ENCODE assay signal across 8 cellular contexts in the genomic region with DNA sequence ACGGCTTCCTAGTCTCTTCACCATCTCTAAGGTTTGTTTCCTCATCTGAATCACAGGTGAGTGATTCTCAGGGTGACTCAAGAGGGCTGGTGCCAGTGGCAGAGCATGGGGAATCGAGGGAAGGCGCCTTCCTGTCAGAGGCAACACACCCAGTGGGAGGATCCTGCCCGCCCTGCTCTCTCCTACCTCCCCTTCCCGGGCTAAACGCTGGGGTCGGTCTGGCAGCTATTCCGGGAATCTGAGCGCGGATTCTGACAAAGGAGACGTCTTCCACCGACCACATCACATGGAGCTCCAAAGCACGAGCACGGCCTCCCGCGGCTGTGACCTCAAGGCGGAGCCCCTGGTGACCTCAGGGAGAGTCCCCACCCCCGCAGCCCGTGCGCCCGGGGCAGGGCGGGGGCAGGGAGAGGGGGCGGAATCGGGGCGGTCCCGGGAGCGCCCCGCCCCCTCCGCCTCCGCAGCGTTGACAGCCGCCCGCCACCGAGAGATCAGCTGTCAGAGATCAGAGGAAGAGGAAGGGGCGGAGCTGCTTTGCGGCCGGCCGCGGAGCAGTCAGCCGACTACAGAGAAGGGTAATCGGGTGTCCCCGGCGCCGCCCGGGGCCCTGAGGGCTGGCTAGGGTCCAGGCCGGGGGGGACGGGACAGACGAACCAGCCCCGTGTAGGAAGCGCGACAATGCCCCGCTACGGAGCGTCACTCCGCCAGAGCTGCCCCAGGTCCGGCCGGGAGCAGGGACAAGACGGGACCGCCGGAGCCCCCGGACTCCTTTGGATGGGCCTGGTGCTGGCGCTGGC. TPM values are rescaled to one million over a fixed set of nuclear protein-coding genes. Genes with fewer than 3 reads are reported as not detected.
DNase-seq lines count a peak whose midpoint lies in the region; ATAC-seq and TF ChIP-seq lines count a peak whose summit lies in the region.

A gene (plus strand): TSS at position 554 of the 797 bp plus-strand sequence. CDS start 125 bp downstream, at position 679.

- H3K9me3 Mint-ChIP-seq in GM23338 (no peaks in the 10 kb centered on the region), natural killer cell (no peaks in the 10 kb centered on the region)

- H3K36me3 ChIP-seq in GM23338 (ENCODE audit: insufficient read depth): no peaks in the 10 kb centered on the region

- H4K20me1 ChIP-seq in GM23338 (replicated peaks; ENCODE audit: insufficient read depth): no peaks in the 10 kb centered on the region

- H2AFZ ChIP-seq in GM23338: peak within 1 kb of the TSS; percentile 94

- H3K27me3 Mint-ChIP-seq in GM23338 (ENCODE audit: insufficient read depth, low read depth, poor library complexity) (peaks cover 20% of the 10 kb centered on the region), natural killer cell (ENCODE audit: low read depth in 2 of 2) (no peaks in the 10 kb centered on the region)

- H3K4me3 Mint-ChIP-seq in GM23338: peak within 1 kb of the TSS; percentile 91
- peak within 1 kb of the TSS; percentile 95 for H3K4me3 Mint-ChIP-seq in natural killer cell

- peaks cover 20% of the 10 kb centered on the region for H3K4me1 Mint-ChIP-seq in GM23338
- peaks cover 42% of the 10 kb centered on the region in 2 donors for H3K4me1 Mint-ChIP-seq in natural killer cell

- peak within 1 kb of the TSS; percentile 57; the same call in 1 of the 2 replicates for H3K27ac Mint-ChIP-seq in GM23338
- peak within 1 kb of the TSS; percentile 96 to 98 for H3K27ac Mint-ChIP-seq in natural killer cell

- H3K27me3 ChIP-seq in GM23338 (ENCODE audit: insufficient read depth): peaks cover 6% of the 10 kb centered on the region; the same call in 1 of the 2 replicates

- peak within 1 kb of the TSS; percentile 84 for H3K4me2 ChIP-seq in GM23338

- H3K27ac ChIP-seq in GM23338 (ENCODE audit: low read depth) (no peak within 1 kb of the TSS), RWPE1 (peak within 1 kb of the TSS; percentile 91)

- intact Hi-C loops in natural killer cell (cut with micrococcal nuclease): loop anchor here (1.0 to 10.0 kb wide), 5 partner anchors 12 to 225 kb away; a partner anchor contains a TSS

- CTCF ChIA-PET in RWPE1 (lab: Yijun Ruan, JAX): interaction anchor here (0.6 to 1.4 kb wide), 5 partner anchors 11 to 347 kb away, joined by 3 to 8 read pairs (median 4); no protein-coding TSS in a partner anchor

- H3K79me2 ChIP-seq in GM23338 (replicated peaks; ENCODE audit: insufficient read depth): no peaks in the 10 kb centered on the region

- H3K4me1 ChIP-seq in GM23338 (ENCODE audit: insufficient read depth): peaks cover 36% of the 10 kb centered on the region

- ATAC-seq in GM23338: peak; percentile 84
- ATAC-seq in natural killer cell: peak; percentile 90 to 98 (median 93)

- H3F3A ChIP-seq in GM23338 (replicated peaks; ENCODE audit: low read depth): no peaks in the 10 kb centered on the region

- POLR2A ChIA-PET in RWPE1 (lab: Yijun Ruan, JAX; ENCODE audit: low non-redundant PET): interaction anchor here (0.8 kb wide), 1 partner anchor 9 kb away, joined by 3 read pairs; no protein-coding TSS in a partner anchor

- H3K36me3 Mint-ChIP-seq in GM23338 (ENCODE audit: low read depth) (no peaks in the 10 kb centered on the region), natural killer cell (no peaks in the 10 kb centered on the region)

- peak within 1 kb of the TSS; percentile 85 for H3K4me3 ChIP-seq in GM23338

- DNase-seq in EH (ENCODE audit: low read depth) (peak; percentile 90), GM23338 (ENCODE audit: low spot score) (peak; percentile 90), Kasumi-1 (lab: John Stamatoyannopoulos, UW) (peak; percentile 92 to 93), RWPE1 (ENCODE audit: low spot score) (peak; percentile 91), fibroblast of peridontal ligament (ENCODE audit: extremely low read depth) (peak; percentile 78), natural killer cell (peak; percentile 86)
- peak; percentile 93 for DNase-seq in activated T-helper 9 cell treated with anti-CD3 and anti-CD28 coated beads, Interleukin-2, amount 50 U/mL, for 16 hours (ENCODE audit: low read depth)
- DNase-seq in stimulated activated naive CD4-positive, alpha-beta T cell (lab: John Stamatoyannopoulos, UW): peak; percentile 91 to 93 (median 92)

- no peaks in the 10 kb centered on the region; the same call in 1 of the 2 replicates for H3K9me2 ChIP-seq in GM23338 (ENCODE audit: insufficient read depth)

- TF ChIP-seq CTCF in GM23338 (conservative IDR thresholded peaks at IDR 0.05; ENCODE audit: low read depth in 2 of 2): no peak
- TF ChIP-seq CTCF in RWPE1 (conservative IDR thresholded peaks at IDR 0.05; ENCODE audit: low read depth): no peak
- no peak for TF ChIP-seq CTCF in natural killer cell (IDR thresholded peaks at IDR 0.05)

TF ChIP-seq in GM23338, 12 proteins besides CTCF, POLR2A, EP300 and RAD21 (continues in another document):
- TF ChIP-seq JUNB (IDR thresholded peaks at IDR 0.05; ENCODE audit: unreplicated experiment) (no peak), POLR2AphosphoS5 (IDR thresholded peaks at IDR 0.05; ENCODE audit: low read depth) (no peak), ZNF114 (CRISPR knock-in tag; IDR thresholded peaks at IDR 0.05) (no peak), CREB1 (CRISPR knock-in tag; IDR thresholded peaks at IDR 0.05; ENCODE audit: low read depth) (no peak; the same call in none of the 2 replicates), ZNF331 (CRISPR knock-in tag; IDR thresholded peaks at IDR 0.05; ENCODE audit: low read depth) (no peak), STAT1 (IDR thresholded peaks at IDR 0.05; ENCODE audit: unreplicated experiment) (no peak), EZH2phosphoT487 (IDR thresholded peaks at IDR 0.05; ENCODE audit: unreplicated experiment) (no peak), NANOG (IDR thresholded peaks at IDR 0.05; ENCODE audit: borderline replicate concordance) (no peak), EZH2 (IDR thresholded peaks at IDR 0.05; ENCODE audit: low read depth, unreplicated experiment) (no peak)
- TF ChIP-seq, protein P1, sequence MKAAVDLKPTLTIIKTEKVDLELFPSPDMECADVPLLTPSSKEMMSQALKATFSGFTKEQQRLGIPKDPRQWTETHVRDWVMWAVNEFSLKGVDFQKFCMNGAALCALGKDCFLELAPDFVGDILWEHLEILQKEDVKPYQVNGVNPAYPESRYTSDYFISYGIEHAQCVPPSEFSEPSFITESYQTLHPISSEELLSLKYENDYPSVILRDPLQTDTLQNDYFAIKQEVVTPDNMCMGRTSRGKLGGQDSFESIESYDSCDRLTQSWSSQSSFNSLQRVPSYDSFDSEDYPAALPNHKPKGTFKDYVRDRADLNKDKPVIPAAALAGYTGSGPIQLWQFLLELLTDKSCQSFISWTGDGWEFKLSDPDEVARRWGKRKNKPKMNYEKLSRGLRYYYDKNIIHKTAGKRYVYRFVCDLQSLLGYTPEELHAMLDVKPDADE (IDR thresholded peaks at IDR 0.05): no peak
- TF ChIP-seq, protein P2, sequence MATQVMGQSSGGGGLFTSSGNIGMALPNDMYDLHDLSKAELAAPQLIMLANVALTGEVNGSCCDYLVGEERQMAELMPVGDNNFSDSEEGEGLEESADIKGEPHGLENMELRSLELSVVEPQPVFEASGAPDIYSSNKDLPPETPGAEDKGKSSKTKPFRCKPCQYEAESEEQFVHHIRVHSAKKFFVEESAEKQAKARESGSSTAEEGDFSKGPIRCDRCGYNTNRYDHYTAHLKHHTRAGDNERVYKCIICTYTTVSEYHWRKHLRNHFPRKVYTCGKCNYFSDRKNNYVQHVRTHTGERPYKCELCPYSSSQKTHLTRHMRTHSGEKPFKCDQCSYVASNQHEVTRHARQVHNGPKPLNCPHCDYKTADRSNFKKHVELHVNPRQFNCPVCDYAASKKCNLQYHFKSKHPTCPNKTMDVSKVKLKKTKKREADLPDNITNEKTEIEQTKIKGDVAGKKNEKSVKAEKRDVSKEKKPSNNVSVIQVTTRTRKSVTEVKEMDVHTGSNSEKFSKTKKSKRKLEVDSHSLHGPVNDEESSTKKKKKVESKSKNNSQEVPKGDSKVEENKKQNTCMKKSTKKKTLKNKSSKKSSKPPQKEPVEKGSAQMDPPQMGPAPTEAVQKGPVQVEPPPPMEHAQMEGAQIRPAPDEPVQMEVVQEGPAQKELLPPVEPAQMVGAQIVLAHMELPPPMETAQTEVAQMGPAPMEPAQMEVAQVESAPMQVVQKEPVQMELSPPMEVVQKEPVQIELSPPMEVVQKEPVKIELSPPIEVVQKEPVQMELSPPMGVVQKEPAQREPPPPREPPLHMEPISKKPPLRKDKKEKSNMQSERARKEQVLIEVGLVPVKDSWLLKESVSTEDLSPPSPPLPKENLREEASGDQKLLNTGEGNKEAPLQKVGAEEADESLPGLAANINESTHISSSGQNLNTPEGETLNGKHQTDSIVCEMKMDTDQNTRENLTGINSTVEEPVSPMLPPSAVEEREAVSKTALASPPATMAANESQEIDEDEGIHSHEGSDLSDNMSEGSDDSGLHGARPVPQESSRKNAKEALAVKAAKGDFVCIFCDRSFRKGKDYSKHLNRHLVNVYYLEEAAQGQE (IDR thresholded peaks at IDR 0.05; ENCODE audit: unreplicated experiment): no peak

RNA-seq across cellular contexts. Expression of the gene that starts here (rescaled TPM):
- 0.70 and 0.76 TPM in 2 replicates for total RNA-seq in GM23338 (2014; rRNA removed; shearing (Covaris generic))
- 0.92 and 0.97 TPM in 2 replicates for polyA plus RNA-seq in GM23338 (2016; fragmentation: Nextera tagmentation; extraction: Ambion mirVana)
- 10 to 100 TPM; 52.7 to 63.3 (median 56.1) TPM for total RNA-seq in natural killer cell

Comparison
In these comparisons a context has a peak if more than half of its experiments do, and no peak if none do; other contexts are left out.
1. RNA of the gene that starts here (total RNA-seq): 52.7 to 63.3 TPM in natural killer cell; 0.70 to 0.76 TPM in GM23338; every median in the first group is over 10 times any median in the second.
2. Peak in DNase-seq, ATAC-seq, H3K4me3 ChIP-seq and H3K4me2 ChIP-seq in GM23338; RNA of the gene not detected or under 1 TPM.
3. Peak in every context shown above with its lines, with median percentiles within 50 percentile points of each other: DNase-seq.